9 cellular contexts compared by ENCODE assay signal in the genomic region with DNA sequence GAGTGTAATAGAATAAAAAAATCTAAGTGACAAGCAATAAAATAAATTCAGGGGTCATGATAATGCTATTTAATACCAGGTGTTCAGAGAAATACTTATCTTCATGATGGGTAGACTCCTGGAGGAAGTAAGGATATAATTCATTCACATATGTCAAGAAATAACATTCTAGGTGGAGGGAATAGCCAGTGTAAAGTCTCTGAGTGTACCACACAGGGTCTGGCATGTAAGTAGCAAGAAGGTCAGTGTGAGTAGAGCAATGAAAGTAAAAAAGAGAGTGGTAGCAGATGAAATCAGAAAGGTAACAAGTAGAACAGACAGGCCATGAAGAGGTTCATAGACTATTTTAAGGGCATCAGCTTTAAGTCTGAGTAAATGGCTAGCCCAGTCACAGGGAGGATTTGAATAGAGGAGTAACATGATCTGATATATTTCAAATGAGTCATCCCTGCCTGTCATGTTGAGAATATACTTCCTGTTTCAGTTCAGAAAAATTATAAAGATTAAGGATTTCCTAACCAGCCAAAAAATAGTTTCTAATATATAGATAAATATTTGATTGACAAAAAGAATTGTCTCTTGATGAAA.
DNase-seq lines count a peak whose midpoint lies in the region; ATAC-seq and TF ChIP-seq lines count a peak whose summit lies in the region.
"Had no signal": no experiment of that assay in that cellular context is flagged by ENCODE, and none has a peak within 500 bp of the region (broad histone marks: within the 10 kb centered on the region; RNA-seq: fewer than 3 reads in every experiment).

No MANE protein-coding gene starts in this region.

- no peaks in the 10 kb centered on the region for H3K27me3 Mint-ChIP-seq in naive thymus-derived CD8-positive, alpha-beta T cell

- H3K27ac Mint-ChIP-seq in naive thymus-derived CD8-positive, alpha-beta T cell: no peak overlapping the region

- TF ChIP-seq CTCF in foreskin fibroblast (IDR thresholded peaks at IDR 0.05; ENCODE audit: low read depth, low read length): no peak
- TF ChIP-seq CTCF in gastrocnemius medialis (IDR thresholded peaks at IDR 0.05 in 4 of 5, conservative IDR thresholded peaks at IDR 0.05 in 1 of 5): no peak
- TF ChIP-seq CTCF in BE2C (IDR thresholded peaks at IDR 0.05; ENCODE audit: low read depth, low read length): no peak

- POLR2A ChIA-PET in naive thymus-derived CD8-positive, alpha-beta T cell (lab: Charles Lee): no interaction called here

- no peaks in the 10 kb centered on the region for H3K4me1 ChIP-seq in gastrocnemius medialis
- H3K4me1 ChIP-seq in BE2C: peaks cover 3% of the 10 kb centered on the region; the same call in 1 of the 2 replicates

- no peak overlapping the region for H3K4me3 Mint-ChIP-seq in naive thymus-derived CD8-positive, alpha-beta T cell

- no peaks in the 10 kb centered on the region for H3K4me1 Mint-ChIP-seq in naive thymus-derived CD8-positive, alpha-beta T cell

- no peaks in the 10 kb centered on the region for H3K9me3 ChIP-seq in gastrocnemius medialis
- no peaks in the 10 kb centered on the region for H3K9me3 ChIP-seq in BE2C

- no peaks in the 10 kb centered on the region for H3K36me3 ChIP-seq in gastrocnemius medialis
- H3K36me3 ChIP-seq in BE2C: no peaks in the 10 kb centered on the region

- intact Hi-C loops in gastrocnemius medialis (cut with DNase I; ENCODE audit: low total_unique reads): no loop called here

- peaks cover 0 to 18% (median 5%) of the 10 kb centered on the region in 9 donors for H3K9me3 Mint-ChIP-seq in naive thymus-derived CD8-positive, alpha-beta T cell

- in situ Hi-C loops in gastrocnemius medialis (cut with MboI; ENCODE audit: low sequenced_read_pairs in 4 of 4): no loop called here

- H3K36me3 Mint-ChIP-seq in naive thymus-derived CD8-positive, alpha-beta T cell: no peaks in the 10 kb centered on the region

- no peaks in the 10 kb centered on the region for H3K27me3 ChIP-seq in gastrocnemius medialis
- H3K27me3 ChIP-seq in BE2C: no peaks in the 10 kb centered on the region

- no peak overlapping the region for H3K27ac ChIP-seq in gastrocnemius medialis

- ATAC-seq in HG03378 (IDR thresholded peaks at IDR 0.05; ENCODE audit: unreplicated experiment): peak; percentile 86
- no peak for ATAC-seq in gastrocnemius medialis
- ATAC-seq in HG03095 (IDR thresholded peaks at IDR 0.05; ENCODE audit: unreplicated experiment): no peak
- ATAC-seq in naive thymus-derived CD8-positive, alpha-beta T cell: no peak

- DNase-seq in Daoy (ENCODE audit: low read depth) (peak; percentile 23), RKO (ENCODE audit: low spot score) (peak; percentile 90), foreskin fibroblast (peak; percentile 12 to 46), gastrocnemius medialis (no peak), BE2C (no peak)
- DNase-seq in naive thymus-derived CD8-positive, alpha-beta T cell: no peak
- DNase-seq: activated gamma-delta T cell treated with Interleukin-2 at 50 U/mL for 16 hours had no signal

- H3K4me3 ChIP-seq in foreskin fibroblast (ENCODE audit: low read depth in 1 of 2, low read length in 2 of 2) (no peak overlapping the region), gastrocnemius medialis (no peak overlapping the region), BE2C (ENCODE audit: low read depth, low read length) (no peak overlapping the region)

- no peak for TF ChIP-seq POLR2A in gastrocnemius medialis (IDR thresholded peaks at IDR 0.05)

Comparison
In these comparisons a context has a peak if more than half of its experiments do, and no peak if none do; other contexts are left out.
1. DNase-seq: peak in Daoy (single experiment), RKO (single experiment) and foreskin fibroblast (2 of 2); none in gastrocnemius medialis (0 of 2), BE2C (single experiment) and naive thymus-derived CD8-positive, alpha-beta T cell (0 of 10).